2 cellular contexts compared by ENCODE assay signal in genomic region chr10:4994260-4994659, GRCh38. TPM values are rescaled to one million over a fixed set of nuclear protein-coding genes. Genes with fewer than 3 reads are reported as not detected.
"Had no signal": no experiment of that assay in that cellular context is flagged by ENCODE, and none has a peak within 500 bp of the region (broad histone marks: within the 10 kb centered on the region; RNA-seq: fewer than 3 reads in every experiment).

No MANE protein-coding gene starts in this region.

RNA-seq across cellular contexts. Expression of gene AKR1C2, which starts 9.4 kb away (rescaled TPM):
- total RNA-seq: OCI-LY7 had no signal
- polyA plus RNA-seq: SK-N-SH had no signal

RNA-seq across cellular contexts. Expression of gene AKR1C1, which starts 31.0 kb away (rescaled TPM):
- total RNA-seq: OCI-LY7 had no signal
